Comparison of ENCODE assay signal across 4 cellular contexts in genomic region chr9:136213733-136214132, GRCh38.
TF ChIP-seq lines count a peak whose summit lies in the region.

No MANE protein-coding gene starts in this region.

TF ChIP-seq in HepG2, 621 proteins besides CTCF, POLR2A, EP300 and RAD21:
- no peak for TF ChIP-seq ZNF7 (CRISPR knock-in tag; IDR thresholded peaks at IDR 0.05)
- no peak for TF ChIP-seq ZNF142 (CRISPR knock-in tag; IDR thresholded peaks at IDR 0.05)
- TF ChIP-seq SALL1 (CRISPR knock-in tag; IDR thresholded peaks at IDR 0.05): no peak
- TF ChIP-seq ZBTB20 (CRISPR knock-in tag; IDR thresholded peaks at IDR 0.05; ENCODE audit: borderline replicate concordance, low read depth): no peak
- no peak for TF ChIP-seq NFE2L1 (CRISPR knock-in tag; IDR thresholded peaks at IDR 0.05; ENCODE audit: borderline replicate concordance)
- no peak for TF ChIP-seq ZNF558 (CRISPR knock-in tag; IDR thresholded peaks at IDR 0.05; ENCODE audit: borderline replicate concordance)
- no peak for TF ChIP-seq MIER2 (CRISPR knock-in tag; IDR thresholded peaks at IDR 0.05)
- no peak for TF ChIP-seq TBP (CRISPR knock-in tag; IDR thresholded peaks at IDR 0.05)
- TF ChIP-seq ZNF331 (CRISPR knock-in tag; IDR thresholded peaks at IDR 0.05): peak; percentile 99

TF ChIP-seq in GM23338, 12 proteins besides CTCF, POLR2A, EP300 and RAD21:
- TF ChIP-seq CREB1 (CRISPR knock-in tag; IDR thresholded peaks at IDR 0.05; ENCODE audit: low read depth): no peak
- peak; percentile 65 for TF ChIP-seq ZNF331 (CRISPR knock-in tag; IDR thresholded peaks at IDR 0.05; ENCODE audit: low read depth)
- no peak for TF ChIP-seq NANOG (IDR thresholded peaks at IDR 0.05; ENCODE audit: borderline replicate concordance)

TF ChIP-seq in K562, 482 proteins besides CTCF, POLR2A, EP300 and RAD21 (continues in another document):
- 0 out of 2 replicates have a peak, but pooled peaks have one; percentile 36 for TF ChIP-seq THAP12 (CRISPR knock-in tag; IDR thresholded peaks at IDR 0.05)
- TF ChIP-seq GATA2 (CRISPR knock-in tag; IDR thresholded peaks at IDR 0.05): peak; percentile 46; the same call in 1 of the 2 replicates
- TF ChIP-seq ZNF79 (CRISPR knock-in tag; IDR thresholded peaks at IDR 0.05; ENCODE audit: low read depth): no peak
- no peak for TF ChIP-seq ILK (tag; IDR thresholded peaks at IDR 0.05; ENCODE audit: borderline replicate concordance, low read depth)
- TF ChIP-seq L3MBTL2 (IDR thresholded peaks at IDR 0.05): peak; percentile 45; the same call in 1 of the 2 replicates
- TF ChIP-seq STAT5B (CRISPR knock-in tag; IDR thresholded peaks at IDR 0.05): no peak
- peak; percentile 84 for TF ChIP-seq SMAD4 (CRISPR knock-in tag; conservative IDR thresholded peaks at IDR 0.05)
- TF ChIP-seq NRF1 (conservative IDR thresholded peaks at IDR 0.05 in 1 of 2, IDR thresholded peaks at IDR 0.05 in 1 of 2): no peak
- TF ChIP-seq HMBOX1 (IDR thresholded peaks at IDR 0.05): no peak
- no peak for TF ChIP-seq ZNF263 (CRISPR knock-in tag; IDR thresholded peaks at IDR 0.05; ENCODE audit: borderline replicate concordance)
- TF ChIP-seq ZNF551 (CRISPR knock-in tag; IDR thresholded peaks at IDR 0.05): no peak
- TF ChIP-seq THRAP3 (IDR thresholded peaks at IDR 0.05; ENCODE audit: borderline replicate concordance): no peak
- no peak for TF ChIP-seq SMAD3 (CRISPR knock-in tag; conservative IDR thresholded peaks at IDR 0.05)
- TF ChIP-seq NELFE (IDR thresholded peaks at IDR 0.05; ENCODE audit: insufficient read depth, insufficient read length): no peak
- no peak for TF ChIP-seq MIER1 (IDR thresholded peaks at IDR 0.05; ENCODE audit: low read depth)
- peak; percentile 39; the same call in 1 of the 2 replicates for TF ChIP-seq ZNF644 (tag; IDR thresholded peaks at IDR 0.05; ENCODE audit: low read depth)
- no peak for TF ChIP-seq EHMT2 (IDR thresholded peaks at IDR 0.05)
- TF ChIP-seq COPS2 (conservative IDR thresholded peaks at IDR 0.05): no peak
- no peak for TF ChIP-seq MBD1 (CRISPR knock-in tag; IDR thresholded peaks at IDR 0.05)
- TF ChIP-seq SMARCC2 (IDR thresholded peaks at IDR 0.05; ENCODE audit: low read depth): no peak
- TF ChIP-seq FOXO4 (CRISPR knock-in tag; IDR thresholded peaks at IDR 0.05): no peak

TF ChIP-seq in HEK293T, 16 proteins besides CTCF, POLR2A, EP300 and RAD21:
- TF ChIP-seq LEF1 (IDR thresholded peaks at IDR 0.05; ENCODE audit: borderline replicate concordance) (no peak), ELF4 (IDR thresholded peaks at IDR 0.05) (no peak), SUZ12 (IDR thresholded peaks at IDR 0.05) (no peak), BHLHE40 (IDR thresholded peaks at IDR 0.05; ENCODE audit: borderline replicate concordance) (no peak), FOXM1 (IDR thresholded peaks at IDR 0.05; ENCODE audit: borderline replicate concordance) (no peak), PKNOX1 (IDR thresholded peaks at IDR 0.05) (no peak), ZNF384 (IDR thresholded peaks at IDR 0.05) (no peak), ARNT (IDR thresholded peaks at IDR 0.05) (no peak), SP1 (IDR thresholded peaks at IDR 0.05) (no peak), FOXA1 (IDR thresholded peaks at IDR 0.05) (no peak), NFRKB (IDR thresholded peaks at IDR 0.05) (no peak), CTBP1 (IDR thresholded peaks at IDR 0.05; ENCODE audit: borderline replicate concordance) (no peak), HDGF (IDR thresholded peaks at IDR 0.05; ENCODE audit: borderline replicate concordance) (no peak)
